In genomic region chr4:36198861-36199260, GRCh38 we compare ENCODE assay signal across 18 cellular contexts. TPM values are rescaled to one million over a fixed set of nuclear protein-coding genes. Genes with fewer than 3 reads are reported as not detected.
"Had no signal": no experiment of that assay in that cellular context is flagged by ENCODE, and none has a peak within 500 bp of the region (broad histone marks: within the 10 kb centered on the region; RNA-seq: fewer than 3 reads in every experiment).

No MANE protein-coding gene starts in this region.

- H3K9me3 ChIP-seq: SK-N-SH had no signal

- DNase-seq: KBM-7, MV-4-11, NCI-H1048, NCI-H1105, NCI-H1417, NCI-H1436 treated with DMSO at 0.1 percent for 48 hours, NCI-H1694, NCI-H187 treated with DMSO at 0.1 percent for 48 hours, NCI-H2029 treated with DMSO at 0.1 percent for 48 hours, NCI-H2171 treated with DMSO at 0.1 percent for 48 hours, NCI-H524, NCI-H69, NCI-H774, Right ventricle myocardium superior, RPMI8226, SIG-M5, SK-N-SH had no signal

RNA-seq across cellular contexts. Expression of gene ARAP2, which starts 45.5 kb away (rescaled TPM):
- total RNA-seq: LHCN-M2 had no signal
- polyA plus RNA-seq: SK-N-SH had no signal
